In the genomic region with DNA sequence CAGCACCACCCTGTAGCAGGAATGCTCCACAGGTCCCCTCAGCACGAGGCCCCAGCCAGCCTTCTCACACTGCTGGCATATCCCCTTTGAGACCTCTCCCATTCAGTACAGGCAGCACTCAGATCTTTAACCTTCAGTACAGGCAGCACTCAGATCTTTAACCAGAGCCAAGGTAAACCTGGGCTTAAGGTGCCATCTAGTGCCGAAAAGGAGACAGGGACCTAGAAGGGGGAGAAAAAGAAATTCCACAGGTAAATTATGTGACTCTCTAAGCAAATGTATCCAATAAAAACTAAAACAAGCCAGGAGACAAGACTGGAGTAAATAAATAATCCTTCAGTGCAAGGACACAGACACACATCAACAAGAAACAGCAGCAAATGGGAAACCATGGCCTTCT, we compare ENCODE assay signal across 1 cellular context.
TF ChIP-seq lines count a peak whose summit lies in the region.

No MANE protein-coding gene starts in this region.

TF ChIP-seq in HepG2, 621 proteins besides CTCF, POLR2A, EP300 and RAD21 (continued from another document):
- TF ChIP-seq, protein P1, sequence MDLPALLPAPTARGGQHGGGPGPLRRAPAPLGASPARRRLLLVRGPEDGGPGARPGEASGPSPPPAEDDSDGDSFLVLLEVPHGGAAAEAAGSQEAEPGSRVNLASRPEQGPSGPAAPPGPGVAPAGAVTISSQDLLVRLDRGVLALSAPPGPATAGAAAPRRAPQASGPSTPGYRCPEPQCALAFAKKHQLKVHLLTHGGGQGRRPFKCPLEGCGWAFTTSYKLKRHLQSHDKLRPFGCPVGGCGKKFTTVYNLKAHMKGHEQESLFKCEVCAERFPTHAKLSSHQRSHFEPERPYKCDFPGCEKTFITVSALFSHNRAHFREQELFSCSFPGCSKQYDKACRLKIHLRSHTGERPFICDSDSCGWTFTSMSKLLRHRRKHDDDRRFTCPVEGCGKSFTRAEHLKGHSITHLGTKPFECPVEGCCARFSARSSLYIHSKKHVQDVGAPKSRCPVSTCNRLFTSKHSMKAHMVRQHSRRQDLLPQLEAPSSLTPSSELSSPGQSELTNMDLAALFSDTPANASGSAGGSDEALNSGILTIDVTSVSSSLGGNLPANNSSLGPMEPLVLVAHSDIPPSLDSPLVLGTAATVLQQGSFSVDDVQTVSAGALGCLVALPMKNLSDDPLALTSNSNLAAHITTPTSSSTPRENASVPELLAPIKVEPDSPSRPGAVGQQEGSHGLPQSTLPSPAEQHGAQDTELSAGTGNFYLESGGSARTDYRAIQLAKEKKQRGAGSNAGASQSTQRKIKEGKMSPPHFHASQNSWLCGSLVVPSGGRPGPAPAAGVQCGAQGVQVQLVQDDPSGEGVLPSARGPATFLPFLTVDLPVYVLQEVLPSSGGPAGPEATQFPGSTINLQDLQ (CRISPR knock-in tag; IDR thresholded peaks at IDR 0.05): no peak
- TF ChIP-seq ZNF143 (CRISPR knock-in tag; IDR thresholded peaks at IDR 0.05) (no peak), SMC3 (IDR thresholded peaks at IDR 0.05; ENCODE audit: low read length) (peak; percentile 27; the same call in 1 of the 2 replicates), ZNF703 (CRISPR knock-in tag; IDR thresholded peaks at IDR 0.05; ENCODE audit: borderline replicate concordance) (no peak), RNF2 (conservative IDR thresholded peaks at IDR 0.05; ENCODE audit: low read depth) (no peak), FOXC1 (CRISPR knock-in tag; IDR thresholded peaks at IDR 0.05; ENCODE audit: borderline replicate concordance) (no peak), HOXA7 (CRISPR knock-in tag; IDR thresholded peaks at IDR 0.05) (no peak), SIN3B (IDR thresholded peaks at IDR 0.05; ENCODE audit: low read length) (no peak)
- TF ChIP-seq, protein P2, sequence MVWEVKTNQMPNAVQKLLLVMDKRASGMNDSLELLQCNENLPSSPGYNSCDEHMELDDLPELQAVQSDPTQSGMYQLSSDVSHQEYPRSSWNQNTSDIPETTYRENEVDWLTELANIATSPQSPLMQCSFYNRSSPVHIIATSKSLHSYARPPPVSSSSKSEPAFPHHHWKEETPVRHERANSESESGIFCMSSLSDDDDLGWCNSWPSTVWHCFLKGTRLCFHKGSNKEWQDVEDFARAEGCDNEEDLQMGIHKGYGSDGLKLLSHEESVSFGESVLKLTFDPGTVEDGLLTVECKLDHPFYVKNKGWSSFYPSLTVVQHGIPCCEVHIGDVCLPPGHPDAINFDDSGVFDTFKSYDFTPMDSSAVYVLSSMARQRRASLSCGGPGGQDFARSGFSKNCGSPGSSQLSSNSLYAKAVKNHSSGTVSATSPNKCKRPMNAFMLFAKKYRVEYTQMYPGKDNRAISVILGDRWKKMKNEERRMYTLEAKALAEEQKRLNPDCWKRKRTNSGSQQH (CRISPR knock-in tag; IDR thresholded peaks at IDR 0.05; ENCODE audit: low read depth): no peak
- TF ChIP-seq, protein P3, sequence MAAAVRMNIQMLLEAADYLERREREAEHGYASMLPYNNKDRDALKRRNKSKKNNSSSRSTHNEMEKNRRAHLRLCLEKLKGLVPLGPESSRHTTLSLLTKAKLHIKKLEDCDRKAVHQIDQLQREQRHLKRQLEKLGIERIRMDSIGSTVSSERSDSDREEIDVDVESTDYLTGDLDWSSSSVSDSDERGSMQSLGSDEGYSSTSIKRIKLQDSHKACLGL (CRISPR knock-in tag; IDR thresholded peaks at IDR 0.05): no peak
